Comparison of ENCODE assay signal across 22 cellular contexts in genomic region chr1:56963667-56964066, GRCh38. TPM values are rescaled to one million over a fixed set of nuclear protein-coding genes. Genes with fewer than 3 reads are reported as not detected.
"Had no signal": no experiment of that assay in that cellular context is flagged by ENCODE, and none has a peak within 500 bp of the region (broad histone marks: within the 10 kb centered on the region; RNA-seq: fewer than 3 reads in every experiment).

No MANE protein-coding gene starts in this region.

- DNase-seq: activated B cell treated with CpG ODN at 0.5 μM for 24 hours; activated CD4-positive, alpha-beta T cell treated with anti-CD3 and anti-CD28 coated beads for 48 hours; activated CD8-positive, alpha-beta memory T cell treated with anti-CD3 and anti-CD28 coated beads, Interleukin-2, amount 50 U/mL, for 4 hours; activated CD8-positive, alpha-beta T cell treated with anti-CD3 and anti-CD28 coated beads, Interleukin-2, amount 10 ng/mL, durations not matched to agents 7 days and 5 days; activated effector memory CD4-positive, alpha-beta T cell treated with anti-CD3 and anti-CD28 coated beads, Interleukin-2, amount 50 U/mL, for 16 hours; activated T-cell treated with anti-CD3 and anti-CD28 coated beads, Interleukin-2, amount 50 U/mL, for 48 hours; amniotic stem cell; body of pancreas; effector memory CD4-positive, alpha-beta T cell; islet precursor cell; mucosa of descending colon; naive thymus-derived CD4-positive, alpha-beta T cell; retina; stimulated activated CD4-positive, alpha-beta T cell treated with anti-CD3 and anti-CD28 coated beads, Interleukin-2, amount 100 ng/mL, for 48 hours; stimulated activated naive B cell treated with anti-CD40 and anti-IgM and Interleukin-4, amounts not matched to agents 10 μg/mL and 1 μg/mL and 100 μg/mL, for 72 hours; T-helper 2 cell; tibial artery; uterus had no signal

- ATAC-seq: activated CD8-positive, alpha-beta T cell treated with anti-CD3 and anti-CD28 coated beads, Interleukin-2, amount 10 ng/mL, durations not matched to agents 7 days and 5 days; body of pancreas; mucosa of descending colon; naive thymus-derived CD4-positive, alpha-beta T cell; stimulated activated naive B cell treated with anti-CD40 and anti-IgM and Interleukin-4, amounts not matched to agents 10 μg/mL and 1 μg/mL and 100 μg/mL, for 72 hours had no signal

RNA-seq across cellular contexts. Expression of gene C8B, which starts 2.1 kb away (rescaled TPM):
- total RNA-seq: activated B cell treated with CpG ODN at 0.5 μM for 24 hours; activated CD8-positive, alpha-beta T cell treated with anti-CD3 and anti-CD28 coated beads, Interleukin-2, amount 10 ng/mL, durations not matched to agents 7 days and 5 days; body of pancreas; fibroblast of lung; glomerular endothelial cell; mucosa of descending colon; naive thymus-derived CD4-positive, alpha-beta T cell; skeletal muscle tissue; subcutaneous adipose tissue; uterus had no signal
